Comparison of ENCODE assay signal across 21 cellular contexts in genomic region chr3:65748326-65748725, GRCh38.
DNase-seq lines count a peak whose midpoint lies in the region; ATAC-seq, FAIRE-seq and TF ChIP-seq lines count a peak whose summit lies in the region.
"Had no signal": no experiment of that assay in that cellular context is flagged by ENCODE, and none has a peak within 500 bp of the region (broad histone marks: within the 10 kb centered on the region; RNA-seq: fewer than 3 reads in every experiment).

No MANE protein-coding gene starts in this region.

- H3K18ac ChIP-seq in IMR-90 (ENCODE audit: low read depth, low read length) = no peak overlapping the region
- H3K18ac ChIP-seq in H1 (ENCODE audit: extremely low read depth, low read length) = no peak overlapping the region
- no peak overlapping the region for H3K18ac ChIP-seq in trophoblast cell (ENCODE audit: low read length)

- no peak overlapping the region for H3K27ac ChIP-seq in IMR-90 (ENCODE audit: insufficient read depth, low read length)
- H3K27ac ChIP-seq in H1 (ENCODE audit: low read depth, low read length) = no peak overlapping the region
- H3K27ac ChIP-seq in trophoblast cell (ENCODE audit: low read depth, low read length) = no peak overlapping the region
- H3K27ac ChIP-seq: 22Rv1, BLaER1, C4-2B, GM23248 had no signal

- no peak for DNase-seq in IMR-90
- no peak for DNase-seq in H1 (ENCODE audit: low read depth in 1 of 2, low spot score in 2 of 2)
- DNase-seq in trophoblast cell = peak; percentile 18 to 48
- no peak for DNase-seq in NAMALWA (ENCODE audit: low spot score)
- DNase-seq: Caco-2; CD4-positive, CD25-positive, alpha-beta regulatory T cell; CD8-positive, alpha-beta T cell; DMS153; DND-41; H9 had no signal

- H3K23me2 ChIP-seq in H1 (ENCODE audit: low read depth, low read length) = no peaks in the 10 kb centered on the region

- H3K9me3 ChIP-seq in IMR-90 (ENCODE audit: control insufficient read depth, insufficient read depth, low read length) = no peaks in the 10 kb centered on the region
- no peaks in the 10 kb centered on the region; a peak in 1 of 4 replicates for H3K9me3 ChIP-seq in H1 (ENCODE audit: insufficient read depth in 2 of 2, low read depth in 1 of 2, low read length in 1 of 2)
- no peaks in the 10 kb centered on the region for H3K9me3 ChIP-seq in trophoblast cell (ENCODE audit: insufficient read depth, low read depth, low read length)
- H3K9me3 ChIP-seq: BLaER1, Caco-2 had no signal

- no peak overlapping the region for H3K9ac ChIP-seq in IMR-90 (ENCODE audit: low read depth, low read length)
- H3K9ac ChIP-seq in H1 (replicated peaks in 1 of 4; ENCODE audit: extremely low read depth in 1 of 4, low read depth in 3 of 4, low read length in 3 of 4) = no peak overlapping the region
- H3K9ac ChIP-seq in trophoblast cell (ENCODE audit: low read length) = no peak overlapping the region
- H3K9ac ChIP-seq: BLaER1, GM23248 had no signal

- TF ChIP-seq POLR2A in IMR-90 (IDR thresholded peaks at IDR 0.05; ENCODE audit: low read depth, low read length) (no peak), H1 (IDR thresholded peaks at IDR 0.05; ENCODE audit: control extremely low read depth in 1 of 2, low read depth in 2 of 2, low read length in 2 of 2) (no peak)

- H4K12ac ChIP-seq in trophoblast cell (ENCODE audit: low read depth, low read length) = no peak overlapping the region

- no CpG with 5 or more reads among the region's 1 CpG for WGBS in IMR-90 (ENCODE audit: extremely low coverage in 2 of 2, insufficient read length in 1 of 2), 2 experiments
- WGBS in H1 (ENCODE audit: extremely low coverage in 1 of 2, insufficient coverage in 1 of 2, insufficient read length in 1 of 2, insufficient replicate concordance in 2 of 2, low coverage in 1 of 2, low lambda C conversion rate in 2 of 2, missing lambda C conversion rate in 1 of 2), 2 experiments = 100% methylated on average over 1 of the region's 1 CpG; no CpG with 5 or more reads in 1 of the 2 experiments
- WGBS in trophoblast cell (ENCODE audit: extremely low coverage, insufficient coverage, insufficient read length) = no CpG with 5 or more reads among the region's 1 CpG

- H3K79me2 ChIP-seq in H1 (ENCODE audit: control insufficient read depth in 1 of 2, insufficient read depth in 2 of 2, low read length in 2 of 2) (peaks cover 0 to 16% of the 10 kb centered on the region in 2 experiments; a peak in 2 of 4 replicates), trophoblast cell (ENCODE audit: control insufficient read depth, insufficient read depth, low read length, poor library complexity) (no peaks in the 10 kb centered on the region)

- in situ Hi-C loops in IMR-90 (cut with MboI; ENCODE audit: low sequenced_read_pairs) = loop anchor here (25.0 kb wide), 1 partner anchor 1211 kb away; no protein-coding TSS in a partner anchor

- no peak for TF ChIP-seq EP300 in H1 (IDR thresholded peaks at IDR 0.05; ENCODE audit: borderline replicate concordance in 1 of 2, low read depth in 2 of 2, low read length in 2 of 2)

- CTCF ChIA-PET in IMR-90 (lab: Yijun Ruan, JAX) (no interaction called here), H1 (lab: Charles Lee; ENCODE audit: partially characterized antibody) (interaction anchor here (1.0 kb wide), 2 partner anchors 36 to 309 kb away, joined by 3 read pairs; no protein-coding TSS in a partner anchor)

- no peak overlapping the region for H2AK5ac ChIP-seq in IMR-90 (ENCODE audit: low read depth, low read length)
- H2AK5ac ChIP-seq in H1 (ENCODE audit: low read depth, low read length) = no peak overlapping the region
- H2AK5ac ChIP-seq in trophoblast cell (ENCODE audit: low read length) = no peak overlapping the region

- BruUV-seq in IMR-90 (replicated peaks; lab: Mats Ljungman, UMichigan) = no TSS peak

- H2BK12ac ChIP-seq in H1 (ENCODE audit: low read depth, low read length) (no peak overlapping the region), trophoblast cell (ENCODE audit: low read length) (no peak overlapping the region)

- H3K23ac ChIP-seq in IMR-90 (ENCODE audit: low read depth, low read length) (no peak overlapping the region), H1 (ENCODE audit: insufficient read length) (no peak overlapping the region), trophoblast cell (ENCODE audit: low read length) (no peak overlapping the region)

- no peak overlapping the region for H2BK120ac ChIP-seq in IMR-90 (ENCODE audit: low read depth, low read length)
- no peak overlapping the region for H2BK120ac ChIP-seq in H1 (replicated peaks; ENCODE audit: low read depth, low read length)
- no peak overlapping the region for H2BK120ac ChIP-seq in trophoblast cell (ENCODE audit: insufficient read depth, low read length, poor library complexity)

- no peak overlapping the region for H3K14ac ChIP-seq in IMR-90 (replicated peaks; ENCODE audit: low read depth, low read length)
- no peak overlapping the region for H3K14ac ChIP-seq in H1 (ENCODE audit: insufficient read length)
- H3K14ac ChIP-seq in trophoblast cell (ENCODE audit: low read length) = no peak overlapping the region

- H3K4me1 ChIP-seq in IMR-90 (ENCODE audit: control insufficient read depth, insufficient read depth, low read length) (no peaks in the 10 kb centered on the region; the same call in 1 of the 2 replicates), H1 (replicated peaks in 1 of 4; ENCODE audit: control insufficient read depth in 3 of 4, insufficient read depth in 4 of 4, low read length in 3 of 4) (peaks cover 0 to 7% (median 5%) of the 10 kb centered on the region in 4 experiments; a peak in 4 of 7 replicates), trophoblast cell (ENCODE audit: control insufficient read depth in 1 of 2, insufficient read depth in 2 of 2, low read length in 2 of 2) (peaks cover 0 to 3% of the 10 kb centered on the region in 2 experiments)
- H3K4me1 ChIP-seq: BLaER1, Caco-2 had no signal

- no peaks in the 10 kb centered on the region for H3K36me3 ChIP-seq in IMR-90 (ENCODE audit: control insufficient read depth, insufficient read depth, low read length)
- 0 out of 8 replicates have a peak, but pooled peaks cover 0 to 3% (median 0%) of the 10 kb centered on the region in 4 experiments for H3K36me3 ChIP-seq in H1 (ENCODE audit: control insufficient read depth in 2 of 4, insufficient read depth in 4 of 4, low read length in 3 of 4)
- no peaks in the 10 kb centered on the region for H3K36me3 ChIP-seq in trophoblast cell (ENCODE audit: control insufficient read depth in 1 of 2, insufficient read depth in 2 of 2, low read length in 2 of 2)
- H3K36me3 ChIP-seq: BLaER1 had no signal

- H3K79me1 ChIP-seq in IMR-90 (ENCODE audit: low read depth in 1 of 2, low read length in 2 of 2) (peaks cover 16 to 43% of the 10 kb centered on the region in 2 experiments; a peak in 3 of 4 replicates), H1 (ENCODE audit: low read depth, low read length) (no peaks in the 10 kb centered on the region; the same call in 1 of the 2 replicates), trophoblast cell (ENCODE audit: low read length) (no peaks in the 10 kb centered on the region)

- no peaks in the 10 kb centered on the region; the same call in 1 of the 2 replicates for H3K9me1 ChIP-seq in IMR-90 (ENCODE audit: insufficient read depth, low read length)

- no peaks in the 10 kb centered on the region for H3K27me3 ChIP-seq in IMR-90 (ENCODE audit: control insufficient read depth, insufficient read depth, low read length)
- H3K27me3 ChIP-seq in H1 (replicated peaks in 1 of 4; ENCODE audit: control insufficient read depth in 3 of 4, extremely low read depth in 1 of 4, insufficient read depth in 3 of 4, low read length in 3 of 4) = no peaks in the 10 kb centered on the region
- no peaks in the 10 kb centered on the region for H3K27me3 ChIP-seq in trophoblast cell (ENCODE audit: insufficient read depth, low read length)
- H3K27me3 ChIP-seq: BLaER1 had no signal

- H2AFZ ChIP-seq in IMR-90 (replicated peaks; ENCODE audit: low read length, poor library complexity) (no peak overlapping the region), H1 (ENCODE audit: low read length) (no peak overlapping the region), trophoblast cell (ENCODE audit: insufficient read depth, low read length, poor library complexity) (no peak overlapping the region)
- H2AFZ ChIP-seq: GM23248 had no signal

- no peak for TF ChIP-seq RAD21 in IMR-90 (IDR thresholded peaks at IDR 0.05; ENCODE audit: low read length)
- TF ChIP-seq RAD21 in H1 (IDR thresholded peaks at IDR 0.05 in 1 of 2, conservative IDR thresholded peaks at IDR 0.05 in 1 of 2; ENCODE audit: low read depth in 2 of 2, low read length in 2 of 2) = no peak

- H2AK9ac ChIP-seq in IMR-90 (replicated peaks; ENCODE audit: low read depth, low read length, poor library complexity) = no peak overlapping the region

- no peak for FAIRE-seq in H1 (lab: Jason Lieb, UNC)
- FAIRE-seq: A204.1, G401.6, GM12892, GM19239 had no signal

- H3K56ac ChIP-seq in IMR-90 (ENCODE audit: extremely low read depth, insufficient read depth, low read length) (no peak overlapping the region), H1 (replicated peaks; ENCODE audit: insufficient read length, low read depth, low read length) (no peak overlapping the region)

- H2BK15ac ChIP-seq in IMR-90 (ENCODE audit: low read depth, low read length) (no peak overlapping the region), H1 (ENCODE audit: low read length) (no peak overlapping the region)

- H4K20me1 ChIP-seq in IMR-90 (ENCODE audit: insufficient read depth, low read length) = peaks cover 14% of the 10 kb centered on the region; the same call in 1 of the 2 replicates
- no peaks in the 10 kb centered on the region for H4K20me1 ChIP-seq in H1 (replicated peaks in 1 of 2; ENCODE audit: control insufficient read depth in 1 of 2, insufficient read depth in 2 of 2, low read length in 2 of 2)
- H4K20me1 ChIP-seq: BLaER1 had no signal

- H4K5ac ChIP-seq in IMR-90 (ENCODE audit: low read depth, low read length) = no peak overlapping the region
- H4K5ac ChIP-seq in H1 (ENCODE audit: insufficient read length, low read depth, low read length) = no peak overlapping the region

- H3K4me3 ChIP-seq in IMR-90 (ENCODE audit: insufficient read depth, low read depth, low read length) (no peak overlapping the region), H1 (ENCODE audit: extremely low read depth in 1 of 4, insufficient read depth in 2 of 4, low read depth in 3 of 4, low read length in 4 of 4) (no peak overlapping the region), trophoblast cell (ENCODE audit: low read depth, low read length) (no peak overlapping the region)
- H3K4me3 ChIP-seq: BLaER1, GM23248 had no signal

- H4K8ac ChIP-seq in IMR-90 (ENCODE audit: low read depth in 2 of 2, low read length in 2 of 2) (no peak overlapping the region), H1 (ENCODE audit: extremely low read depth, insufficient read depth, low read length) (no peak overlapping the region), trophoblast cell (ENCODE audit: low read depth, low read length) (no peak overlapping the region)

- dilution Hi-C loops in IMR-90 (cut with HindIII; ENCODE audit: low sequenced_read_pairs, unreplicated experiment) = no loop called here

- no peak overlapping the region for H2BK20ac ChIP-seq in IMR-90 (ENCODE audit: low read depth, low read length)
- H2BK20ac ChIP-seq in H1 (ENCODE audit: low read length) = no peak overlapping the region

- H3K4ac ChIP-seq in IMR-90 (ENCODE audit: low read depth, low read length) (no peak overlapping the region), H1 (replicated peaks; ENCODE audit: insufficient read length, low read depth, low read length) (no peak overlapping the region), trophoblast cell (ENCODE audit: low read depth, low read length) (no peak overlapping the region)

- POLR2A ChIA-PET in IMR-90 (lab: Charles Lee; ENCODE audit: unreplicated experiment) (no interaction called here), H1 (lab: Charles Lee; ENCODE audit: partially characterized antibody) (no interaction called here)

- no peak overlapping the region for H3K4me2 ChIP-seq in IMR-90 (ENCODE audit: low read depth, low read length)
- no peak overlapping the region for H3K4me2 ChIP-seq in H1 (ENCODE audit: insufficient read depth in 1 of 2, low read depth in 2 of 2, low read length in 2 of 2)
- H3K4me2 ChIP-seq in trophoblast cell (ENCODE audit: low read length) = no peak overlapping the region
- H3K4me2 ChIP-seq: BLaER1 had no signal

- ATAC-seq in IMR-90 (ENCODE audit: low read depth) = no peak
- no peak for ATAC-seq in HG02884 (IDR thresholded peaks at IDR 0.05; ENCODE audit: unreplicated experiment)
- no peak for ATAC-seq in HG02840 (IDR thresholded peaks at IDR 0.05; ENCODE audit: low FRiP score, unreplicated experiment)
- ATAC-seq: CD8-positive, alpha-beta T cell; HCT116 had no signal

- no peak overlapping the region for H4K91ac ChIP-seq in IMR-90 (ENCODE audit: insufficient read depth, low read depth, low read length)
- H4K91ac ChIP-seq in H1 (replicated peaks; ENCODE audit: insufficient read length, low read length) = no peak overlapping the region
- no peak overlapping the region for H4K91ac ChIP-seq in trophoblast cell (ENCODE audit: low read depth, low read length)

- H2BK5ac ChIP-seq in IMR-90 (ENCODE audit: low read depth, low read length, poor library complexity, severe bottlenecking) (no peak overlapping the region), H1 (ENCODE audit: low read depth, low read length) (no peak overlapping the region), trophoblast cell (ENCODE audit: low read depth, low read length, poor library complexity) (no peak overlapping the region)

- TF ChIP-seq CTCF in IMR-90 (conservative IDR thresholded peaks at IDR 0.05; ENCODE audit: low read depth, low read length) = no peak
- no peak for TF ChIP-seq CTCF in H1 (IDR thresholded peaks at IDR 0.05; ENCODE audit: control extremely low read depth in 1 of 3, insufficient read depth in 1 of 3, low read depth in 1 of 3, low read length in 3 of 3)

- intact Hi-C loops in IMR-90 (cut with micrococcal nuclease) = no loop called here

Comparison
In these comparisons a context has a peak if more than half of its experiments do, and no peak if none do; other contexts are left out.
1. DNase-seq: peak in trophoblast cell (2 of 2); none in IMR-90 (single experiment), H1 (0 of 2) and NAMALWA (single experiment).